Comparison of ENCODE assay signal across 29 cellular contexts in the genomic region with DNA sequence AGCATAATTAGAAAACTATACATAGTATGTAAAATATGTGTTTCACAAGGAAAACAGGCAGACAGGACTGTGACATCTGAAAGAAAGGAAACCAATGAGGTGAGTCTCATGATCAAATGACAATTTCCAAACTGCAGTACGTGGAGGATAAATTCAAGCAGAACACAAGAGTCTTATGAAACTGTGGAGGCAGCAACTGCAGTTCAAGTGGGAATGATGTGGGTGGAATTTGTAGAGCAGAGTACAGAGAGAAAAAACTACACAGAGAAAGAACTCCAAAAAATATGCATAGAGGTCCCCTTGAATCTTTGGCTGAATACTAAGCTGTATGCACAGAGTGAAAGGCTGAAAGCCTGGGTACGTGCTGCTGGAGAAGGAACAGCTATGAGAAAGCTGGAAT.
"Had no signal": no experiment of that assay in that cellular context is flagged by ENCODE, and none has a peak within 500 bp of the region (broad histone marks: within the 10 kb centered on the region; RNA-seq: fewer than 3 reads in every experiment).

No MANE protein-coding gene starts in this region.

- DNase-seq: activated CD4-positive, alpha-beta memory T cell treated with anti-CD3 and anti-CD28 coated beads for 36 hours; activated CD4-positive, alpha-beta T cell treated with anti-CD3 and anti-CD28 coated beads for 36 hours; activated CD4-positive, alpha-beta T cell treated with anti-CD3 and anti-CD28 coated beads, Interleukin-2, amount 10 ng/mL, durations not matched to agents 24 days and 14 days; activated CD4-positive, CD25-positive, alpha-beta regulatory T cell; activated CD4-positive, CD25-positive, alpha-beta regulatory T cell treated with anti-CD3 and anti-CD28 coated beads, Interleukin-2, amount 50 U/mL, for 72 hours; activated CD8-positive, alpha-beta memory T cell treated with anti-CD3 and anti-CD28 coated beads, Interleukin-2, amount 10 ng/mL, durations not matched to agents 7 days and 5 days; activated CD8-positive, alpha-beta memory T cell treated with anti-CD3 and anti-CD28 coated beads, Interleukin-2, amount 50 U/mL, for 4 hours; activated CD8-positive, alpha-beta T cell treated with anti-CD3 and anti-CD28 coated beads, Interleukin-2, amount 10 ng/mL, durations not matched to agents 7 days and 5 days; activated effector memory CD4-positive, alpha-beta T cell treated with anti-CD3 and anti-CD28 coated beads, Interleukin-2, amount 50 U/mL, for 16 hours; activated naive CD4-positive, alpha-beta T cell treated with anti-CD3 and anti-CD28 coated beads for 36 hours; activated naive CD8-positive, alpha-beta T cell treated with anti-CD3 and anti-CD28 coated beads for 36 hours; activated naive CD8-positive, alpha-beta T cell treated with anti-CD3 and anti-CD28 coated beads, Interleukin-2, amount 50 U/mL, for 24 hours; activated T-cell treated with anti-CD3 and anti-CD28 coated beads, Interleukin-2, amount 50 U/mL, for 1 hour; activated T-cell treated with anti-CD3 and anti-CD28 coated beads, Interleukin-2, amount 50 U/mL, for 48 hours; adrenal gland; amygdala; aorta; central memory CD4-positive, alpha-beta T cell; cerebellar nuclear complex; colonic mucosa; effector CD8-positive, alpha-beta T cell; foreskin fibroblast; heart left ventricle; T-helper 1 cell; T-helper 17 cell had no signal

- H3K9me3 Mint-ChIP-seq: activated CD4-positive, alpha-beta memory T cell treated with anti-CD3 and anti-CD28 coated beads for 36 hours; activated CD4-positive, alpha-beta T cell treated with anti-CD3 and anti-CD28 coated beads, Interleukin-2, amount 10 ng/mL, durations not matched to agents 24 days and 14 days; activated naive CD4-positive, alpha-beta T cell treated with anti-CD3 and anti-CD28 coated beads for 36 hours; activated naive CD4-positive, alpha-beta T cell treated with anti-CD3 and anti-CD28 coated beads, Interleukin-2, amount 50 U/mL, for 24 hours; activated naive CD8-positive, alpha-beta T cell treated with anti-CD3 and anti-CD28 coated beads for 36 hours had no signal

- H3K4me1 Mint-ChIP-seq: activated CD8-positive, alpha-beta memory T cell treated with anti-CD3 and anti-CD28 coated beads, Interleukin-2, amount 10 ng/mL, durations not matched to agents 7 days and 5 days; activated naive CD4-positive, alpha-beta T cell treated with anti-CD3 and anti-CD28 coated beads, Interleukin-2, amount 50 U/mL, for 24 hours; activated naive CD8-positive, alpha-beta T cell treated with anti-CD3 and anti-CD28 coated beads for 36 hours; brain; T-helper 17 cell had no signal

- H3K4me3 Mint-ChIP-seq: activated CD4-positive, alpha-beta memory T cell treated with anti-CD3 and anti-CD28 coated beads for 36 hours; activated CD4-positive, alpha-beta T cell treated with anti-CD3 and anti-CD28 coated beads for 36 hours; activated CD4-positive, alpha-beta T cell treated with anti-CD3 and anti-CD28 coated beads, Interleukin-2, amount 10 ng/mL, durations not matched to agents 24 days and 14 days; activated CD8-positive, alpha-beta memory T cell treated with anti-CD3 and anti-CD28 coated beads, Interleukin-2, amount 10 ng/mL, durations not matched to agents 7 days and 5 days; activated CD8-positive, alpha-beta T cell treated with anti-CD3 and anti-CD28 coated beads, Interleukin-2, amount 10 ng/mL, durations not matched to agents 7 days and 5 days; activated naive CD4-positive, alpha-beta T cell treated with anti-CD3 and anti-CD28 coated beads for 36 hours; activated naive CD4-positive, alpha-beta T cell treated with anti-CD3 and anti-CD28 coated beads, Interleukin-2, amount 50 U/mL, for 24 hours; activated naive CD8-positive, alpha-beta T cell treated with anti-CD3 and anti-CD28 coated beads for 36 hours; activated naive CD8-positive, alpha-beta T cell treated with anti-CD3 and anti-CD28 coated beads, Interleukin-2, amount 50 U/mL, for 24 hours; activated T-helper 1 cell treated with anti-CD3 and anti-CD28 coated beads, Interleukin-12 subunit alpha, Interleukin-12 subunit beta, Interleukin-2, Interleukin-4 antibody, amounts not matched to agents 30 ng/mL and 10 ng/mL and 1 ng/mL, durations not matched to agents 14 hours and 24 hours and 36 hours; brain; T-helper 17 cell had no signal

- H3K36me3 Mint-ChIP-seq: activated CD4-positive, alpha-beta memory T cell treated with anti-CD3 and anti-CD28 coated beads for 36 hours; activated CD8-positive, alpha-beta memory T cell treated with anti-CD3 and anti-CD28 coated beads, Interleukin-2, amount 10 ng/mL, durations not matched to agents 7 days and 5 days; activated naive CD4-positive, alpha-beta T cell treated with anti-CD3 and anti-CD28 coated beads, Interleukin-2, amount 50 U/mL, for 24 hours; activated naive CD8-positive, alpha-beta T cell treated with anti-CD3 and anti-CD28 coated beads for 36 hours; brain had no signal

- H3K27ac Mint-ChIP-seq: activated CD4-positive, alpha-beta memory T cell treated with anti-CD3 and anti-CD28 coated beads for 36 hours; activated CD4-positive, alpha-beta T cell treated with anti-CD3 and anti-CD28 coated beads for 36 hours; activated CD4-positive, alpha-beta T cell treated with anti-CD3 and anti-CD28 coated beads, Interleukin-2, amount 10 ng/mL, durations not matched to agents 24 days and 14 days; activated CD8-positive, alpha-beta memory T cell treated with anti-CD3 and anti-CD28 coated beads, Interleukin-2, amount 10 ng/mL, durations not matched to agents 7 days and 5 days; activated CD8-positive, alpha-beta T cell treated with anti-CD3 and anti-CD28 coated beads, Interleukin-2, amount 10 ng/mL, durations not matched to agents 7 days and 5 days; activated naive CD4-positive, alpha-beta T cell treated with anti-CD3 and anti-CD28 coated beads for 36 hours; activated naive CD4-positive, alpha-beta T cell treated with anti-CD3 and anti-CD28 coated beads, Interleukin-2, amount 50 U/mL, for 24 hours; activated naive CD8-positive, alpha-beta T cell treated with anti-CD3 and anti-CD28 coated beads for 36 hours; activated naive CD8-positive, alpha-beta T cell treated with anti-CD3 and anti-CD28 coated beads, Interleukin-2, amount 50 U/mL, for 24 hours; activated T-helper 1 cell treated with anti-CD3 and anti-CD28 coated beads, Interleukin-12 subunit alpha, Interleukin-12 subunit beta, Interleukin-2, Interleukin-4 antibody, amounts not matched to agents 30 ng/mL and 10 ng/mL and 1 ng/mL, durations not matched to agents 14 hours and 24 hours and 36 hours; activated T-helper 2 cell treated with anti-CD3 and anti-CD28 coated beads, Interferon-gamma antibody, Interleukin-2, Interleukin-4, amounts not matched to agents 10 μg/mL and 5 μg/mL and 100 μg/mL, durations not matched to agents 14 hours and 24 hours and 36 hours; brain; T-helper 17 cell had no signal

- ATAC-seq: activated CD4-positive, alpha-beta T cell treated with anti-CD3 and anti-CD28 coated beads for 36 hours; activated CD8-positive, alpha-beta memory T cell treated with anti-CD3 and anti-CD28 coated beads, Interleukin-2, amount 10 ng/mL, durations not matched to agents 7 days and 5 days; activated CD8-positive, alpha-beta T cell treated with anti-CD3 and anti-CD28 coated beads, Interleukin-2, amount 10 ng/mL, durations not matched to agents 7 days and 5 days; activated naive CD8-positive, alpha-beta T cell treated with anti-CD3 and anti-CD28 coated beads, Interleukin-2, amount 50 U/mL, for 24 hours; heart left ventricle; T-helper 17 cell had no signal
